In the genomic region with DNA sequence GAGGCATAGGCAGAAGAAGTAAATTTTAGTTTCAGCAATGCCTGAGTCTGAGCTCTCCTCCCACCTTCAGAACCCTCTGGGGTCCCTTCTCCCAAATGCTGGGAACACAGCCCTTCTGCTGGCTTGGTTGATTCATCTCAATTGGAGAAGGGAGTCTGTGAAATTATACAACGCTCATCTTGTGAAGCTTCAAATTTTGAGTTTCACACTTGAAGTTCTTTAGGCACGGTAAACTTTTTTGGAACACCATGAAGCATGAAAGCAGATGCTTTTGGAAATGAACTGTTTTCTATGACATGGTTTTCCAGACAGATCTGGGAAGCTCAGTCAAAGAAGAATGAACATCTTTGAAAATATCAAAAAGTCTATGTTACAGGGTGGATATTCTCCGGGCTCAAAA, we compare ENCODE assay signal across 1 cellular context.
TF ChIP-seq lines count a peak whose summit lies in the region.

No MANE protein-coding gene starts in this region.

TF ChIP-seq in SK-N-SH, 30 proteins besides CTCF, POLR2A, EP300 and RAD21 (continued from another document):
- TF ChIP-seq, protein P1, sequence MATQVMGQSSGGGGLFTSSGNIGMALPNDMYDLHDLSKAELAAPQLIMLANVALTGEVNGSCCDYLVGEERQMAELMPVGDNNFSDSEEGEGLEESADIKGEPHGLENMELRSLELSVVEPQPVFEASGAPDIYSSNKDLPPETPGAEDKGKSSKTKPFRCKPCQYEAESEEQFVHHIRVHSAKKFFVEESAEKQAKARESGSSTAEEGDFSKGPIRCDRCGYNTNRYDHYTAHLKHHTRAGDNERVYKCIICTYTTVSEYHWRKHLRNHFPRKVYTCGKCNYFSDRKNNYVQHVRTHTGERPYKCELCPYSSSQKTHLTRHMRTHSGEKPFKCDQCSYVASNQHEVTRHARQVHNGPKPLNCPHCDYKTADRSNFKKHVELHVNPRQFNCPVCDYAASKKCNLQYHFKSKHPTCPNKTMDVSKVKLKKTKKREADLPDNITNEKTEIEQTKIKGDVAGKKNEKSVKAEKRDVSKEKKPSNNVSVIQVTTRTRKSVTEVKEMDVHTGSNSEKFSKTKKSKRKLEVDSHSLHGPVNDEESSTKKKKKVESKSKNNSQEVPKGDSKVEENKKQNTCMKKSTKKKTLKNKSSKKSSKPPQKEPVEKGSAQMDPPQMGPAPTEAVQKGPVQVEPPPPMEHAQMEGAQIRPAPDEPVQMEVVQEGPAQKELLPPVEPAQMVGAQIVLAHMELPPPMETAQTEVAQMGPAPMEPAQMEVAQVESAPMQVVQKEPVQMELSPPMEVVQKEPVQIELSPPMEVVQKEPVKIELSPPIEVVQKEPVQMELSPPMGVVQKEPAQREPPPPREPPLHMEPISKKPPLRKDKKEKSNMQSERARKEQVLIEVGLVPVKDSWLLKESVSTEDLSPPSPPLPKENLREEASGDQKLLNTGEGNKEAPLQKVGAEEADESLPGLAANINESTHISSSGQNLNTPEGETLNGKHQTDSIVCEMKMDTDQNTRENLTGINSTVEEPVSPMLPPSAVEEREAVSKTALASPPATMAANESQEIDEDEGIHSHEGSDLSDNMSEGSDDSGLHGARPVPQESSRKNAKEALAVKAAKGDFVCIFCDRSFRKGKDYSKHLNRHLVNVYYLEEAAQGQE (IDR thresholded peaks at IDR 0.05; ENCODE audit: low read depth, low read length): no peak
- TF ChIP-seq YY1 (IDR thresholded peaks at IDR 0.05; ENCODE audit: low read depth): no peak
- TF ChIP-seq RXRA (IDR thresholded peaks at IDR 0.05; ENCODE audit: borderline replicate concordance, low read depth): no peak
- no peak for TF ChIP-seq SIN3A (IDR thresholded peaks at IDR 0.05; ENCODE audit: borderline replicate concordance, low read depth, low read length)
- no peak for TF ChIP-seq GABPA (IDR thresholded peaks at IDR 0.05; ENCODE audit: low read depth)
- no peak for TF ChIP-seq RFX5 (IDR thresholded peaks at IDR 0.05; ENCODE audit: low read length)
- TF ChIP-seq, protein P2, sequence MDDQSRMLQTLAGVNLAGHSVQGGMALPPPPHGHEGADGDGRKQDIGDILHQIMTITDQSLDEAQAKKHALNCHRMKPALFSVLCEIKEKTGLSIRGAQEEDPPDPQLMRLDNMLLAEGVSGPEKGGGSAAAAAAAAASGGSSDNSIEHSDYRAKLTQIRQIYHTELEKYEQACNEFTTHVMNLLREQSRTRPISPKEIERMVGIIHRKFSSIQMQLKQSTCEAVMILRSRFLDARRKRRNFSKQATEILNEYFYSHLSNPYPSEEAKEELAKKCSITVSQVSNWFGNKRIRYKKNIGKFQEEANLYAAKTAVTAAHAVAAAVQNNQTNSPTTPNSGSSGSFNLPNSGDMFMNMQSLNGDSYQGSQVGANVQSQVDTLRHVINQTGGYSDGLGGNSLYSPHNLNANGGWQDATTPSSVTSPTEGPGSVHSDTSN (IDR thresholded peaks at IDR 0.05): no peak
- TF ChIP-seq, protein P3, sequence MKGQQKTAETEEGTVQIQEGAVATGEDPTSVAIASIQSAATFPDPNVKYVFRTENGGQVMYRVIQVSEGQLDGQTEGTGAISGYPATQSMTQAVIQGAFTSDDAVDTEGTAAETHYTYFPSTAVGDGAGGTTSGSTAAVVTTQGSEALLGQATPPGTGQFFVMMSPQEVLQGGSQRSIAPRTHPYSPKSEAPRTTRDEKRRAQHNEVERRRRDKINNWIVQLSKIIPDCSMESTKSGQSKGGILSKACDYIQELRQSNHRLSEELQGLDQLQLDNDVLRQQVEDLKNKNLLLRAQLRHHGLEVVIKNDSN (IDR thresholded peaks at IDR 0.05; ENCODE audit: borderline replicate concordance, low read depth): no peak
- no peak for TF ChIP-seq ELF1 (IDR thresholded peaks at IDR 0.05)
- TF ChIP-seq MEF2A (IDR thresholded peaks at IDR 0.05; ENCODE audit: borderline replicate concordance, low read depth): no peak
- TF ChIP-seq FOSL2 (IDR thresholded peaks at IDR 0.05; ENCODE audit: borderline replicate concordance, low read depth): no peak
- TF ChIP-seq MXI1 (IDR thresholded peaks at IDR 0.05; ENCODE audit: low read depth, low read length): no peak
